In genomic region chr6:136969433-136969832, GRCh38 we compare ENCODE assay signal across 1 cellular context.
TF ChIP-seq lines count a peak whose summit lies in the region.

No MANE protein-coding gene starts in this region.

TF ChIP-seq in H1, 55 proteins besides CTCF, POLR2A, EP300 and RAD21 (continued from another document):
- TF ChIP-seq CHD7 (IDR thresholded peaks at IDR 0.05; ENCODE audit: insufficient replicate concordance, low read length) (no peak), KDM1A (IDR thresholded peaks at IDR 0.05; ENCODE audit: borderline replicate concordance, low read length) (no peak), ATF3 (IDR thresholded peaks at IDR 0.05; ENCODE audit: insufficient read depth, low read depth, low read length) (no peak), CBX5 (IDR thresholded peaks at IDR 0.05; ENCODE audit: low read depth, low read length) (no peak), POU5F1 (IDR thresholded peaks at IDR 0.05; ENCODE audit: low read depth, low read length) (no peak), FOSL1 (IDR thresholded peaks at IDR 0.05; ENCODE audit: insufficient read depth, low read depth, low read length) (no peak), CREB1 (IDR thresholded peaks at IDR 0.05) (no peak), ASH2L (IDR thresholded peaks at IDR 0.05; ENCODE audit: low read length) (no peak), RBBP5 (IDR thresholded peaks at IDR 0.05; ENCODE audit: borderline replicate concordance, low read depth, low read length) (no peak), MAFK (IDR thresholded peaks at IDR 0.05; ENCODE audit: low read depth, low read length) (no peak), BACH1 (IDR thresholded peaks at IDR 0.05; ENCODE audit: low read length) (no peak), TEAD4 (IDR thresholded peaks at IDR 0.05; ENCODE audit: low read depth, low read length) (no peak), SRF (IDR thresholded peaks at IDR 0.05; ENCODE audit: low read depth, low read length) (no peak)
